Comparison of ENCODE assay signal across 12 cellular contexts in genomic region chr12:30437616-30438015, GRCh38.
A peak's percentile ranks its signal among the peaks of the same experiment; 100 is the strongest.
DNase-seq lines count a peak whose midpoint lies in the region; ATAC-seq and TF ChIP-seq lines count a peak whose summit lies in the region.
"Had no signal": no experiment of that assay in that cellular context is flagged by ENCODE, and none has a peak within 500 bp of the region (broad histone marks: within the 10 kb centered on the region; RNA-seq: fewer than 3 reads in every experiment).

No MANE protein-coding gene starts in this region.

- no peak for TF ChIP-seq CTCF in cardiac fibroblast (IDR thresholded peaks at IDR 0.05; ENCODE audit: low read depth, low read length)

- no peak overlapping the region for H3K4me3 ChIP-seq in cardiac fibroblast (replicated peaks in 1 of 2; ENCODE audit: low read depth in 2 of 2, low read length in 2 of 2)

- DNase-seq in NCI-H1694 (lab: John Stamatoyannopoulos, UW), result peak; percentile 92
- DNase-seq in cardiac fibroblast (ENCODE audit: low read depth in 2 of 2), result peak; percentile 43 to 84
- no peak for DNase-seq in left lobe of liver (ENCODE audit: low spot score)
- peak; percentile 64 for DNase-seq in superior temporal gyrus (ENCODE audit: extremely low spot score)
- DNase-seq in NCI-H1436 (lab: John Stamatoyannopoulos, UW), result no peak
- DNase-seq in pons (ENCODE audit: low spot score), result no peak
- DNase-seq: activated CD4-positive, alpha-beta T cell treated with anti-CD3 and anti-CD28 coated beads for 36 hours; activated T-cell treated with anti-CD3 and anti-CD28 coated beads, Interleukin-2, amount 50 U/mL, for 4 hours; CD4-positive, CD25-positive, alpha-beta regulatory T cell; NCI-H226; T-helper 2 cell had no signal

- ATAC-seq in left lobe of liver, result peak; percentile 92
- no peak for ATAC-seq in HG03097 (IDR thresholded peaks at IDR 0.05; ENCODE audit: low FRiP score, unreplicated experiment)
- ATAC-seq: activated CD4-positive, alpha-beta T cell treated with anti-CD3 and anti-CD28 coated beads for 36 hours; activated T-cell treated with anti-CD3 and anti-CD28 coated beads, Interleukin-2, amount 50 U/mL, for 4 hours had no signal

Comparison
In these comparisons a context has a peak if more than half of its experiments do, and no peak if none do; other contexts are left out.
1. DNase-seq: peak in NCI-H1694 (single experiment), cardiac fibroblast (2 of 2) and superior temporal gyrus (single experiment); none in left lobe of liver (single experiment), NCI-H1436 (single experiment) and pons (single experiment).